ENCODE assay signal across 21 cellular contexts in genomic region chr7:75979361-75980125, GRCh38. TPM values are rescaled to one million over a fixed set of nuclear protein-coding genes. Genes with fewer than 3 reads are reported as not detected.
DNase-seq lines count a peak whose midpoint lies in the region; ATAC-seq, FAIRE-seq and TF ChIP-seq lines count a peak whose summit lies in the region.
"Had no signal": no experiment of that assay in that cellular context is flagged by ENCODE, and none has a peak within 500 bp of the region (broad histone marks: within the 10 kb centered on the region; RNA-seq: fewer than 3 reads in every experiment).

No MANE protein-coding gene starts in this region.

- 0 out of 2 replicates have a peak overlapping the region, but pooled peaks have one; percentile 6 for H3K27ac ChIP-seq in BLaER1
- H3K27ac ChIP-seq in left ventricle myocardium inferior (replicated peaks), result peak overlapping the region; percentile 51
- H3K27ac ChIP-seq in pancreas, result no peak overlapping the region
- H3K27ac ChIP-seq in PC-9, result no peak overlapping the region
- H3K27ac ChIP-seq: uterus had no signal

- H3K4me3 ChIP-seq in BLaER1, result no peak overlapping the region
- no peak overlapping the region for H3K4me3 ChIP-seq in left ventricle myocardium inferior
- H3K4me3 ChIP-seq in pancreas, result no peak overlapping the region
- no peak overlapping the region for H3K4me3 ChIP-seq in PC-9
- H3K4me3 ChIP-seq: uterus had no signal

- CTCF ChIA-PET in PC-9 (lab: Charles Lee), result no interaction called here

- 85 to 89% methylated on average over 31 of the region's 31 CpGs for WGBS in pancreas, 2 donors

- no peak overlapping the region for H3K4me3 Mint-ChIP-seq in T-helper 17 cell
- H3K4me3 Mint-ChIP-seq: neural crest cell; T-helper 1 cell treated with Interleukin-12 subunit alpha and Interleukin-12 subunit beta and Interleukin-4 antibody, amounts not matched to agents 30 μg/mL and 1 μg/mL, for 36 hours had no signal

- ATAC-seq in T-helper 17 cell, result no peak
- peak in 3 of 4 donors; percentile 4 to 9 (median 8) for ATAC-seq in pancreas

- no peaks in the 10 kb centered on the region for H3K27me3 ChIP-seq in BLaER1
- H3K27me3 ChIP-seq in left ventricle myocardium inferior (ENCODE audit: low read depth), result no peaks in the 10 kb centered on the region
- no peaks in the 10 kb centered on the region for H3K27me3 ChIP-seq in pancreas
- H3K27me3 ChIP-seq in PC-9 (ENCODE audit: insufficient read depth, low read depth), result no peaks in the 10 kb centered on the region
- H3K27me3 ChIP-seq: uterus had no signal

- H3K4me2 ChIP-seq in BLaER1 (peak overlapping the region; percentile 49), PC-9 (no peak overlapping the region)

- intact Hi-C loops in left ventricle myocardium inferior (cut with micrococcal nuclease), result no loop called here
- intact Hi-C loops in pancreas (cut with DNase I), result no loop called here
- intact Hi-C loops in PC-9 (cut with micrococcal nuclease; ENCODE audit: unreplicated experiment), result no loop called here

- H3K4me1 ChIP-seq in BLaER1 (peaks cover 9% of the 10 kb centered on the region), left ventricle myocardium inferior (peaks cover 47% of the 10 kb centered on the region), pancreas (no peaks in the 10 kb centered on the region), PC-9 (replicated peaks; ENCODE audit: insufficient read depth) (no peaks in the 10 kb centered on the region)
- H3K4me1 ChIP-seq: uterus had no signal

- H4K20me1 ChIP-seq in BLaER1 (0 out of 2 replicates have a peak, but pooled peaks cover 8% of the 10 kb centered on the region), PC-9 (ENCODE audit: insufficient read depth) (no peaks in the 10 kb centered on the region; the same call in 1 of the 2 replicates)

- no peaks in the 10 kb centered on the region for H3K27me3 Mint-ChIP-seq in T-helper 17 cell

- H3K79me2 ChIP-seq in PC-9 (ENCODE audit: low read depth), result no peaks in the 10 kb centered on the region

- peak overlapping the region; percentile 43 for H3K27ac Mint-ChIP-seq in T-helper 17 cell
- H3K27ac Mint-ChIP-seq: T-helper 1 cell treated with Interleukin-12 subunit alpha and Interleukin-12 subunit beta and Interleukin-4 antibody, amounts not matched to agents 30 μg/mL and 1 μg/mL, for 36 hours had no signal

- no peak for TF ChIP-seq CTCF in left ventricle myocardium inferior (IDR thresholded peaks at IDR 0.05; ENCODE audit: borderline replicate concordance)
- TF ChIP-seq CTCF in pancreas (IDR thresholded peaks at IDR 0.05), result no peak
- TF ChIP-seq CTCF in PC-9 (conservative IDR thresholded peaks at IDR 0.05), result no peak

- no peaks in the 10 kb centered on the region for H3K9me2 ChIP-seq in PC-9 (ENCODE audit: insufficient read depth)

- H3K36me3 Mint-ChIP-seq in T-helper 17 cell (ENCODE audit: low read depth), result peaks cover 2% of the 10 kb centered on the region

- H3K4me1 Mint-ChIP-seq in T-helper 17 cell, result no peaks in the 10 kb centered on the region

- 0 out of 2 replicates have a peak, but pooled peaks cover 9% of the 10 kb centered on the region for H3F3A ChIP-seq in PC-9 (ENCODE audit: insufficient read depth, low read depth)

- DNase-seq in T-helper 17 cell, result no peak
- no peak for DNase-seq in left ventricle myocardium inferior
- DNase-seq in pancreas, result peak in 2 of 6 donors; percentile 29 to 78
- no peak for DNase-seq in PC-9
- DNase-seq in NCI-H1092 (lab: John Stamatoyannopoulos, UW), result no peak
- DNase-seq in NCI-H526 (lab: John Stamatoyannopoulos, UW), result no peak
- no peak for DNase-seq in NCI-H146 treated with DMSO at 0.1 percent for 48 hours (lab: John Stamatoyannopoulos, UW; ENCODE audit: unreplicated experiment)
- DNase-seq: activated CD4-positive, CD25-positive, alpha-beta regulatory T cell; central memory CD4-positive, alpha-beta T cell; effector CD4-positive, alpha-beta T cell; HCEC 1CT; kidney glomerular epithelial cell; NCI-H2081 treated with DMSO at 0.1 percent for 48 hours; SIG-M5; stimulated activated naive CD4-positive, alpha-beta T cell treated with Interleukin-2 at 50 U/mL for 16 hours had no signal

- H3K9me3 ChIP-seq in BLaER1, result no peaks in the 10 kb centered on the region
- H3K9me3 ChIP-seq in T-helper 17 cell (ENCODE audit: control insufficient read depth, low read length, poor library complexity, severe bottlenecking), result no peaks in the 10 kb centered on the region
- no peaks in the 10 kb centered on the region for H3K9me3 ChIP-seq in left ventricle myocardium inferior (replicated peaks)
- no peaks in the 10 kb centered on the region for H3K9me3 ChIP-seq in pancreas
- no peaks in the 10 kb centered on the region for H3K9me3 ChIP-seq in PC-9 (ENCODE audit: insufficient read depth, low read depth)
- H3K9me3 ChIP-seq: uterus had no signal

- no TSS peak for BruUV-seq in PC-9 (replicated peaks; lab: Mats Ljungman, UMichigan)

- FAIRE-seq in pancreas (lab: Jason Lieb, UNC), result no peak
- FAIRE-seq: D721Med, GM19239 had no signal

- H3K36me3 ChIP-seq in BLaER1, result peaks cover 56% of the 10 kb centered on the region
- peaks cover 52% of the 10 kb centered on the region for H3K36me3 ChIP-seq in left ventricle myocardium inferior
- peaks cover 0 to 18% (median 0%) of the 10 kb centered on the region in 3 donors for H3K36me3 ChIP-seq in pancreas
- no peaks in the 10 kb centered on the region for H3K36me3 ChIP-seq in PC-9 (ENCODE audit: low read depth)
- H3K36me3 ChIP-seq: uterus had no signal

- H2AFZ ChIP-seq in PC-9, result no peak overlapping the region

- H3K9ac ChIP-seq in BLaER1, result peak overlapping the region; percentile 45; the same call in 1 of the 2 replicates

- POLR2A ChIA-PET in PC-9 (lab: Charles Lee; ENCODE audit: unreplicated experiment), result no interaction called here

RNA-seq across cellular contexts. Expression of gene TMEM120A, which starts 14.9 kb away (rescaled TPM):
- total RNA-seq in T-helper 17 cell (10 to 100 TPM; 21.7 to 27.0 TPM), left ventricle myocardium inferior (163 TPM), pancreas (10 to 100 TPM; 29.5 to 38.7 (median 33.6) TPM), PC-9 (2021) (26.9 and 27.0 TPM in 2 replicates)
- polyA plus RNA-seq in pancreas, result 10 to 100 TPM; 71.8 to 72.0 TPM

Comparison
In these comparisons a context has a peak if more than half of its experiments do, and no peak if none do; other contexts are left out.
1. H3K27ac ChIP-seq: peak in BLaER1 (single experiment) and left ventricle myocardium inferior (single experiment); none in pancreas (0 of 4) and PC-9 (single experiment).